Comparison of ENCODE assay signal across 1 cellular context in genomic region chr14:38199768-38200167, GRCh38.
TF ChIP-seq lines count a peak whose summit lies in the region.

No MANE protein-coding gene starts in this region.

TF ChIP-seq in GM23338, 12 proteins besides CTCF, POLR2A, EP300 and RAD21 (continued from another document):
- TF ChIP-seq ZNF462 (CRISPR knock-in tag; IDR thresholded peaks at IDR 0.05) (no peak), STAT1 (IDR thresholded peaks at IDR 0.05; ENCODE audit: unreplicated experiment) (no peak), REST (IDR thresholded peaks at IDR 0.05; ENCODE audit: unreplicated experiment) (no peak)
TF ChIP-seq in GM23338: peak in this region for 2.
